7 cellular contexts compared by ENCODE assay signal in genomic region chr21:8427790-8428667, GRCh38.
DNase-seq lines count a peak whose midpoint lies in the region; ATAC-seq and TF ChIP-seq lines count a peak whose summit lies in the region.
"Not testable (repeated sequence)": the region's sequence is repeated elsewhere in the genome, so short reads cannot be mapped to it uniquely, and the experiment has no call there.

No MANE protein-coding gene starts in this region.

- H4K20me1 ChIP-seq in PC-3 (ENCODE audit: low read length): not testable (repeated sequence)

- intact Hi-C loops in PC-3 (cut with micrococcal nuclease); naive thymus-derived CD4-positive, alpha-beta T cell (cut with micrococcal nuclease): not testable (repeated sequence)

- not testable (repeated sequence) for H3K27ac ChIP-seq in PC-3 (ENCODE audit: low read length); naive thymus-derived CD4-positive, alpha-beta T cell (ENCODE audit: low read depth, low read length)

- BruUV-seq in PC-3 (replicated peaks; lab: Mats Ljungman, UMichigan): not testable (repeated sequence)

- H3K36me3 ChIP-seq in PC-3 (ENCODE audit: low read depth, low read length); naive thymus-derived CD4-positive, alpha-beta T cell (ENCODE audit: control insufficient read depth in 2 of 3, insufficient read depth in 3 of 3, low read length in 3 of 3): not testable (repeated sequence)

- not testable (repeated sequence) for H3K9me3 Mint-ChIP-seq in central memory CD8-positive, alpha-beta T cell; naive thymus-derived CD4-positive, alpha-beta T cell

- not testable (repeated sequence) for H3K9me2 ChIP-seq in PC-3 (replicated peaks; ENCODE audit: low read length)

- not testable (repeated sequence) for H2AFZ ChIP-seq in PC-3 (ENCODE audit: low read length)

- not testable (repeated sequence) for H3K4me3 Mint-ChIP-seq in central memory CD8-positive, alpha-beta T cell; naive thymus-derived CD4-positive, alpha-beta T cell

- not testable (repeated sequence) for H3K36me3 Mint-ChIP-seq in central memory CD8-positive, alpha-beta T cell (ENCODE audit: insufficient read depth); naive thymus-derived CD4-positive, alpha-beta T cell

- TF ChIP-seq CTCF in PC-3 (conservative IDR thresholded peaks at IDR 0.05; ENCODE audit: low read depth, low read length): not testable (repeated sequence)

- DNase-seq in PC-3; central memory CD8-positive, alpha-beta T cell (ENCODE audit: low spot score in 2 of 2); naive thymus-derived CD4-positive, alpha-beta T cell: not testable (repeated sequence)

- not testable (repeated sequence) for H3K4me1 Mint-ChIP-seq in central memory CD8-positive, alpha-beta T cell; naive thymus-derived CD4-positive, alpha-beta T cell

- H3K27me3 Mint-ChIP-seq in central memory CD8-positive, alpha-beta T cell; naive thymus-derived CD4-positive, alpha-beta T cell: not testable (repeated sequence)

- H3K4me3 ChIP-seq in PC-3 (ENCODE audit: low read length); naive thymus-derived CD4-positive, alpha-beta T cell (ENCODE audit: low read length): not testable (repeated sequence)

- H3K27ac Mint-ChIP-seq in central memory CD8-positive, alpha-beta T cell (ENCODE audit: low read depth); naive thymus-derived CD4-positive, alpha-beta T cell: not testable (repeated sequence)

- peak; percentile 49 for ATAC-seq in GM18907 (IDR thresholded peaks at IDR 0.05; ENCODE audit: unreplicated experiment)
- peak; percentile 34 for ATAC-seq in GM21423 (IDR thresholded peaks at IDR 0.05; ENCODE audit: unreplicated experiment)
- peak; percentile 44 for ATAC-seq in HG02763 (IDR thresholded peaks at IDR 0.05; ENCODE audit: unreplicated experiment)
- peak; percentile 49 for ATAC-seq in HG03135 (IDR thresholded peaks at IDR 0.05; ENCODE audit: unreplicated experiment)
- ATAC-seq in PC-3: peak; percentile 44
- peak; percentile 41 for ATAC-seq in central memory CD8-positive, alpha-beta T cell (replicated peaks; ENCODE audit: extremely low read depth, poor library complexity, severe bottlenecking)
- ATAC-seq in naive thymus-derived CD4-positive, alpha-beta T cell: peak; percentile 57

- H3K79me2 ChIP-seq in PC-3 (ENCODE audit: low read length): not testable (repeated sequence)

- POLR2A ChIA-PET in PC-3 (lab: Charles Lee; ENCODE audit: unreplicated experiment); naive thymus-derived CD4-positive, alpha-beta T cell (lab: Charles Lee): not testable (repeated sequence)

- not testable (repeated sequence) for H3K9me3 ChIP-seq in PC-3 (ENCODE audit: low read length); naive thymus-derived CD4-positive, alpha-beta T cell (ENCODE audit: control insufficient read depth in 2 of 3, low read length in 3 of 3)

- CTCF ChIA-PET in PC-3 (lab: Charles Lee); naive thymus-derived CD4-positive, alpha-beta T cell (lab: Charles Lee): not testable (repeated sequence)

- H3K4me2 ChIP-seq in PC-3 (ENCODE audit: low read length): not testable (repeated sequence)

- H3F3A ChIP-seq in PC-3 (ENCODE audit: low read length, unreplicated experiment): not testable (repeated sequence)

- H3K9ac ChIP-seq in PC-3 (ENCODE audit: low read length): not testable (repeated sequence)

- H3K4me1 ChIP-seq in PC-3 (ENCODE audit: insufficient read depth, low read length); naive thymus-derived CD4-positive, alpha-beta T cell (ENCODE audit: control insufficient read depth in 2 of 2, insufficient read depth in 2 of 2, low read length in 2 of 2): not testable (repeated sequence)

- H3K27me3 ChIP-seq in PC-3 (ENCODE audit: low read length); naive thymus-derived CD4-positive, alpha-beta T cell (ENCODE audit: control insufficient read depth in 2 of 2, insufficient read depth in 2 of 2, low read length in 2 of 2): not testable (repeated sequence)
